Comparison of ENCODE assay signal across 14 cellular contexts in genomic region chr2:57869763-57870344, GRCh38.
DNase-seq lines count a peak whose midpoint lies in the region; TF ChIP-seq lines count a peak whose summit lies in the region.
"Had no signal": no experiment of that assay in that cellular context is flagged by ENCODE, and none has a peak within 500 bp of the region (broad histone marks: within the 10 kb centered on the region; RNA-seq: fewer than 3 reads in every experiment).

No MANE protein-coding gene starts in this region.

- H3K27me3 Mint-ChIP-seq in nephron progenitor cell (ENCODE audit: low read depth, poor library complexity): no peaks in the 10 kb centered on the region
- H3K27me3 Mint-ChIP-seq: CD4-positive, alpha-beta T cell had no signal

- H3K36me3 Mint-ChIP-seq in nephron progenitor cell (ENCODE audit: low read depth): no peaks in the 10 kb centered on the region

- intact Hi-C loops in head of caudate nucleus (cut with DNase I): no loop called here

- peaks cover 4% of the 10 kb centered on the region for H3K4me1 Mint-ChIP-seq in nephron progenitor cell

- H3K27ac Mint-ChIP-seq in nephron progenitor cell: peak overlapping the region; percentile 21
- H3K27ac Mint-ChIP-seq: CD4-positive, alpha-beta T cell had no signal

- DNase-seq in DMS 273 (lab: John Stamatoyannopoulos, UW; ENCODE audit: unreplicated experiment) (peak; percentile 20), DMS 273 treated with DMSO at 0.1 percent for 48 hours (lab: John Stamatoyannopoulos, UW) (no peak), NCI-H1105 treated with DMSO at 0.1 percent for 48 hours (lab: John Stamatoyannopoulos, UW) (peak; percentile 78), NCI-H69 (lab: John Stamatoyannopoulos, UW) (peak; percentile 77), nephron progenitor cell (no peak), head of caudate nucleus (no peak), NOMO-1 treated with dmso at 0.1 percent for 144 hours (lab: John Stamatoyannopoulos, UW; ENCODE audit: unreplicated experiment) (no peak)
- DNase-seq in activated CD4-positive, alpha-beta T cell treated with anti-CD3 and anti-CD28 coated beads for 48 hours: no peak
- DNase-seq: BE2C; CD4-positive, alpha-beta T cell; DND-41; NCI-H1417 treated with DMSO at 0.1 percent for 48 hours; NCI-H510A; SJCRH30 had no signal

- H3K4me3 Mint-ChIP-seq in nephron progenitor cell: no peak overlapping the region
- H3K4me3 Mint-ChIP-seq: CD4-positive, alpha-beta T cell had no signal

- no peak for TF ChIP-seq CTCF in nephron progenitor cell (IDR thresholded peaks at IDR 0.05)

- H3K9me3 Mint-ChIP-seq in nephron progenitor cell: no peaks in the 10 kb centered on the region
- H3K9me3 Mint-ChIP-seq: CD4-positive, alpha-beta T cell had no signal

Comparison
In these comparisons a context has a peak if more than half of its experiments do, and no peak if none do; other contexts are left out.
1. DNase-seq: peak in DMS 273 (single experiment), NCI-H1105 treated with DMSO at 0.1 percent for 48 hours (single experiment) and NCI-H69 (single experiment); none in DMS 273 treated with DMSO at 0.1 percent for 48 hours (single experiment), nephron progenitor cell (single experiment), head of caudate nucleus (0 of 42), activated CD4-positive, alpha-beta T cell treated with anti-CD3 and anti-CD28 coated beads for 48 hours (single experiment) and NOMO-1 treated with dmso at 0.1 percent for 144 hours (single experiment).